ENCODE assay signal across 9 cellular contexts in genomic region chr6:37484786-37485170, GRCh38. TPM values are rescaled to one million over a fixed set of nuclear protein-coding genes. Genes with fewer than 3 reads are reported as not detected.
A peak's percentile ranks its signal among the peaks of the same experiment; 100 is the strongest.
DNase-seq lines count a peak whose midpoint lies in the region; ATAC-seq and TF ChIP-seq lines count a peak whose summit lies in the region.
"Had no signal": no experiment of that assay in that cellular context is flagged by ENCODE, and none has a peak within 500 bp of the region (broad histone marks: within the 10 kb centered on the region; RNA-seq: fewer than 3 reads in every experiment).

No MANE protein-coding gene starts in this region.

- H2AFZ ChIP-seq in osteoblast (ENCODE audit: low read length) = no peak overlapping the region

- ATAC-seq in GM21576 (IDR thresholded peaks at IDR 0.05; ENCODE audit: unreplicated experiment) (no peak), omental fat pad (ENCODE audit: low FRiP score) (no peak)

- no peaks in the 10 kb centered on the region for H3K9me3 ChIP-seq in BLaER1 treated with 17β-estradiol and CSF1 and Interleukin-3, amounts not matched to agents 10 nM and 100 nM (replicated peaks in 1 of 11)
- no peaks in the 10 kb centered on the region for H3K9me3 ChIP-seq in CD8-positive, alpha-beta memory T cell (ENCODE audit: low read length)
- no peaks in the 10 kb centered on the region for H3K9me3 ChIP-seq in effector memory CD4-positive, alpha-beta T cell (ENCODE audit: control insufficient read depth, low read length)
- H3K9me3 ChIP-seq in osteoblast (ENCODE audit: low read depth, low read length) (no peaks in the 10 kb centered on the region), spleen (no peaks in the 10 kb centered on the region)

- H3K27me3 Mint-ChIP-seq in CD8-positive, alpha-beta memory T cell = no peaks in the 10 kb centered on the region

- TF ChIP-seq CTCF in osteoblast (IDR thresholded peaks at IDR 0.05; ENCODE audit: extremely low read depth, low read depth, low read length) = no peak
- no peak for TF ChIP-seq CTCF in spleen (IDR thresholded peaks at IDR 0.05 in 8 of 11, conservative IDR thresholded peaks at IDR 0.05 in 3 of 11)
- no peak for TF ChIP-seq CTCF in omental fat pad (IDR thresholded peaks at IDR 0.05)

- no peak for TF ChIP-seq POLR2A in spleen (IDR thresholded peaks at IDR 0.05)

- POLR2A ChIA-PET in CD8-positive, alpha-beta memory T cell (lab: Charles Lee) = interaction anchor here (0.6 kb wide), 1 partner anchor 15 kb away, joined by 3 read pairs; the partner anchor contains the start of gene CCDC167

- no peaks in the 10 kb centered on the region for H3K9me3 Mint-ChIP-seq in CD8-positive, alpha-beta memory T cell
- H3K9me3 Mint-ChIP-seq: CD8-positive, alpha-beta T cell; HFFc6 had no signal

- H3K27ac Mint-ChIP-seq in CD8-positive, alpha-beta memory T cell = peak overlapping the region in 4 of 8 donors; percentile 39 to 88 (median 76)
- H3K27ac Mint-ChIP-seq: CD8-positive, alpha-beta T cell; HFFc6 had no signal

- peaks cover 0 to 65% (median 10%) of the 10 kb centered on the region in 3 donors for H3K36me3 Mint-ChIP-seq in CD8-positive, alpha-beta memory T cell

- no peak for DNase-seq in CD8-positive, alpha-beta memory T cell
- no peak for DNase-seq in effector memory CD4-positive, alpha-beta T cell
- DNase-seq in osteoblast (ENCODE audit: insufficient read length, low spot score, missing footprints) (peak; percentile 81), spleen (no peak), omental fat pad (ENCODE audit: low spot score) (no peak)

- H3K27ac ChIP-seq in BLaER1 treated with 17β-estradiol and CSF1 and Interleukin-3, amounts not matched to agents 10 nM and 100 nM = peak overlapping the region in 7 of 11 experiments; percentile 29 to 66 (median 45); a peak in 11 of 22 replicates
- H3K27ac ChIP-seq in CD8-positive, alpha-beta memory T cell (ENCODE audit: low read depth, low read length) = peak overlapping the region; percentile 24
- peak overlapping the region; percentile 27 for H3K27ac ChIP-seq in effector memory CD4-positive, alpha-beta T cell (ENCODE audit: insufficient read depth, low read length, poor library complexity, severe bottlenecking)
- H3K27ac ChIP-seq in osteoblast (ENCODE audit: low read depth, low read length) (no peak overlapping the region), spleen (peak overlapping the region in 2 of 8 donors; percentile 23 to 27)

- H3K79me2 ChIP-seq in osteoblast (ENCODE audit: insufficient read depth, low read length) = no peaks in the 10 kb centered on the region

- CTCF ChIA-PET in CD8-positive, alpha-beta memory T cell (lab: Charles Lee) = interaction anchor here (0.8 to 2.2 kb wide), 10 partner anchors 17 to 93 kb away, joined by 3 to 30 read pairs (median 4); partner anchors contain the start of gene CMTR1

- H3K27me3 ChIP-seq in BLaER1 treated with 17β-estradiol and CSF1 and Interleukin-3, amounts not matched to agents 10 nM and 100 nM = no peaks in the 10 kb centered on the region
- no peaks in the 10 kb centered on the region for H3K27me3 ChIP-seq in CD8-positive, alpha-beta memory T cell (ENCODE audit: insufficient read depth, low read length, poor library complexity, severe bottlenecking)
- no peaks in the 10 kb centered on the region for H3K27me3 ChIP-seq in effector memory CD4-positive, alpha-beta T cell (replicated peaks; ENCODE audit: control insufficient read depth, insufficient read depth, low read length, poor library complexity, severe bottlenecking)
- no peaks in the 10 kb centered on the region for H3K27me3 ChIP-seq in osteoblast (ENCODE audit: insufficient read depth, low read length)
- no peaks in the 10 kb centered on the region for H3K27me3 ChIP-seq in spleen (replicated peaks in 1 of 7)

- peaks cover 28 to 45% (median 37%) of the 10 kb centered on the region in 11 experiments for H3K36me3 ChIP-seq in BLaER1 treated with 17β-estradiol and CSF1 and Interleukin-3, amounts not matched to agents 10 nM and 100 nM
- peaks cover 31% of the 10 kb centered on the region for H3K36me3 ChIP-seq in CD8-positive, alpha-beta memory T cell (ENCODE audit: insufficient read depth, low read length)
- peaks cover 48% of the 10 kb centered on the region for H3K36me3 ChIP-seq in effector memory CD4-positive, alpha-beta T cell (ENCODE audit: control insufficient read depth, insufficient read depth, low read length)
- H3K36me3 ChIP-seq in osteoblast (ENCODE audit: insufficient read depth, low read length) (peaks cover 15% of the 10 kb centered on the region), spleen (peaks cover 0 to 80% (median 41%) of the 10 kb centered on the region in 6 donors)

- H3K9ac ChIP-seq in BLaER1 treated with 17β-estradiol and CSF1 and Interleukin-3, amounts not matched to agents 10 nM and 100 nM = peak overlapping the region in 8 of 11 experiments; percentile 22 to 68 (median 58); a peak in 13 of 22 replicates

- WGBS in spleen, 5 donors = 90 to 99% (median 92%) methylated on average over 2 to 7 of the region's 7 CpGs

- H3K4me1 Mint-ChIP-seq in CD8-positive, alpha-beta memory T cell = peaks cover 29 to 46% (median 30%) of the 10 kb centered on the region in 3 donors

- no peak overlapping the region for H3K4me3 Mint-ChIP-seq in CD8-positive, alpha-beta memory T cell
- H3K4me3 Mint-ChIP-seq: CD8-positive, alpha-beta T cell; HFFc6 had no signal

- no peak overlapping the region; a peak in 1 of 20 replicates for H3K4me3 ChIP-seq in BLaER1 treated with 17β-estradiol and CSF1 and Interleukin-3, amounts not matched to agents 10 nM and 100 nM
- no peak overlapping the region for H3K4me3 ChIP-seq in CD8-positive, alpha-beta memory T cell (ENCODE audit: low read length)
- no peak overlapping the region for H3K4me3 ChIP-seq in effector memory CD4-positive, alpha-beta T cell (ENCODE audit: insufficient read depth, low read depth, low read length, poor library complexity, severe bottlenecking)
- H3K4me3 ChIP-seq in osteoblast (ENCODE audit: insufficient read depth, low read length) = no peak overlapping the region
- no peak overlapping the region for H3K4me3 ChIP-seq in spleen

- H3K4me1 ChIP-seq in BLaER1 treated with 17β-estradiol and CSF1 and Interleukin-3, amounts not matched to agents 10 nM and 100 nM = peaks cover 19 to 72% (median 59%) of the 10 kb centered on the region in 10 experiments
- peaks cover 20% of the 10 kb centered on the region for H3K4me1 ChIP-seq in CD8-positive, alpha-beta memory T cell (ENCODE audit: insufficient read depth, low read length)
- peaks cover 11% of the 10 kb centered on the region for H3K4me1 ChIP-seq in effector memory CD4-positive, alpha-beta T cell (ENCODE audit: control insufficient read depth, insufficient read depth, low read length, poor library complexity, severe bottlenecking)
- H3K4me1 ChIP-seq in osteoblast (ENCODE audit: insufficient read depth, low read length) = no peaks in the 10 kb centered on the region
- H3K4me1 ChIP-seq in spleen = peaks cover 0 to 35% (median 13%) of the 10 kb centered on the region in 6 donors

- H3K4me2 ChIP-seq in BLaER1 treated with 17β-estradiol and CSF1 and Interleukin-3, amounts not matched to agents 10 nM and 100 nM = peak overlapping the region; percentile 50 to 78 (median 66)
- no peak overlapping the region for H3K4me2 ChIP-seq in osteoblast (ENCODE audit: insufficient read depth, low read length)

- peaks cover 14 to 63% (median 28%) of the 10 kb centered on the region in 11 experiments; a peak in 20 of 22 replicates for H4K20me1 ChIP-seq in BLaER1 treated with 17β-estradiol and CSF1 and Interleukin-3, amounts not matched to agents 10 nM and 100 nM
- peaks cover 6% of the 10 kb centered on the region for H4K20me1 ChIP-seq in osteoblast (ENCODE audit: insufficient read depth, low read length)

- intact Hi-C loops in spleen (cut with DNase I; ENCODE audit: low total_unique reads) = loop anchor here (5.0 kb wide), 2 partner anchors 83 to 208 kb away; no protein-coding TSS in a partner anchor

RNA-seq across cellular contexts. Expression of gene CCDC167, which starts 14.9 kb away (rescaled TPM):
- 10 to 100 TPM; 79.5 to 86.3 TPM for total RNA-seq in CD8-positive, alpha-beta memory T cell
- 181 TPM for polyA plus RNA-seq in CD8-positive, alpha-beta memory T cell
- 8.8 and 14.8 TPM in 2 replicates for total RNA-seq in osteoblast
- 10 to 100 TPM; 11.6 to 38.4 (median 17.4) TPM for total RNA-seq in spleen
- polyA plus RNA-seq in spleen = 10 to 100 TPM; 26.1 to 64.8 (median 41.0) TPM
- total RNA-seq in omental fat pad = 10 to 100 TPM; 16.0 to 24.0 (median 20.0) TPM

RNA-seq across cellular contexts. Expression of gene CMTR1, which starts 51.8 kb away (rescaled TPM):
- total RNA-seq in CD8-positive, alpha-beta memory T cell = 10 to 100 TPM; 54.3 TPM
- 25.8 TPM for polyA plus RNA-seq in CD8-positive, alpha-beta memory T cell
- 38.7 and 39.5 TPM in 2 replicates for total RNA-seq in osteoblast
- 10 to 100 TPM; 40.8 to 62.4 (median 52.3) TPM for total RNA-seq in spleen
- 10 to 100 TPM; 19.4 to 27.5 (median 23.3) TPM for polyA plus RNA-seq in spleen
- 10 to 100 TPM; 22.5 to 34.5 (median 28.5) TPM for total RNA-seq in omental fat pad
